ENCODE assay signal across 1 cellular context in genomic region chr1:12613180-12613579, GRCh38.
TF ChIP-seq lines count a peak whose summit lies in the region.

No MANE protein-coding gene starts in this region.

TF ChIP-seq in IMR-90, 13 proteins besides CTCF, POLR2A, EP300 and RAD21:
- no peak for TF ChIP-seq SMC3 (IDR thresholded peaks at IDR 0.05; ENCODE audit: low read depth, low read length)
